In genomic region chr7:151023211-151023610, GRCh38 we compare ENCODE assay signal across 21 cellular contexts. TPM values are rescaled to one million over a fixed set of nuclear protein-coding genes. Genes with fewer than 3 reads are reported as not detected.
"Had no signal": no experiment of that assay in that cellular context is flagged by ENCODE, and none has a peak within 500 bp of the region (broad histone marks: within the 10 kb centered on the region; RNA-seq: fewer than 3 reads in every experiment).

No MANE protein-coding gene starts in this region.

- H3K4me3 ChIP-seq: dorsolateral prefrontal cortex, lung, suprapubic skin, transverse colon had no signal

- FAIRE-seq: colon, kidney had no signal

- H3K36me3 ChIP-seq: suprapubic skin, transverse colon had no signal

- DNase-seq: activated CD4-positive, alpha-beta T cell treated with anti-CD3 and anti-CD28 coated beads, Interleukin-2, amount 10 ng/mL, durations not matched to agents 7 days and 5 days; activated CD8-positive, alpha-beta T cell treated with anti-CD3 and anti-CD28 coated beads, Interleukin-2, amount 10 ng/mL, durations not matched to agents 7 days and 5 days; activated naive CD4-positive, alpha-beta T cell treated with anti-CD3 and anti-CD28 coated beads, Interleukin-2, amount 10 ng/mL, durations not matched to agents 7 days and 5 days; activated naive CD8-positive, alpha-beta T cell treated with anti-CD3 and anti-CD28 coated beads, Interleukin-2, amount 50 U/mL, for 24 hours; activated T-cell treated with anti-CD3 and anti-CD28 coated beads, Interleukin-2, amount 50 U/mL, for 24 hours; anterior cingulate cortex; central memory CD4-positive, alpha-beta T cell; dorsolateral prefrontal cortex; endodermal cell; foreskin melanocyte; kidney; nephron progenitor cell; T1000; transverse colon had no signal

- H3K27ac ChIP-seq: dorsolateral prefrontal cortex, epithelial cell of prostate, suprapubic skin, transverse colon had no signal

- H3K9me3 ChIP-seq: suprapubic skin, transverse colon had no signal

RNA-seq across cellular contexts. Expression of gene ATG9B, which starts 1.1 kb away (rescaled TPM):
- total RNA-seq: left lobe of liver, skeletal muscle tissue had no signal

RNA-seq across cellular contexts. Expression of gene ASIC3, which starts 25.1 kb away (rescaled TPM):
- total RNA-seq: skeletal muscle tissue had no signal

RNA-seq across cellular contexts. Expression of gene NOS3, which starts 32.4 kb away (rescaled TPM):
- total RNA-seq: myocyte had no signal
